In genomic region chr3:160398820-160399346, GRCh38 we compare ENCODE assay signal across 8 cellular contexts. TPM values are rescaled to one million over a fixed set of nuclear protein-coding genes. Genes with fewer than 3 reads are reported as not detected.
DNase-seq lines count a peak whose midpoint lies in the region; ATAC-seq and TF ChIP-seq lines count a peak whose summit lies in the region.

TSS of gene IFT80 (minus strand) at chr3:160399225. CDS start at chr3:160384600, 14,625 bp downstream.

- no peaks in the 10 kb centered on the region for H3K79me1 ChIP-seq in H9 (ENCODE audit: insufficient read depth, low read depth, low read length, poor library complexity, severe bottlenecking)

- no peak within 1 kb of the TSS for H3K56ac ChIP-seq in H9 (ENCODE audit: insufficient read length, low read depth, low read length)

- H3K18ac ChIP-seq in H9 (ENCODE audit: insufficient read length, low read depth, low read length): peak within 1 kb of the TSS; percentile 91

- no peak within 1 kb of the TSS for H4K5ac ChIP-seq in H9 (ENCODE audit: insufficient read length, low read depth, low read length)

- H2BK5ac ChIP-seq in H9 (ENCODE audit: insufficient read length, low read length): peak within 1 kb of the TSS; percentile 10

- H3K27ac ChIP-seq in H9 (ENCODE audit: insufficient read length, low read depth, low read length): peak within 1 kb of the TSS; percentile 61

- TF ChIP-seq CTCF in H9 (conservative IDR thresholded peaks at IDR 0.05) (no peak), fibroblast of pulmonary artery (IDR thresholded peaks at IDR 0.05; ENCODE audit: low read length, missing control alignments) (no peak)

- H3K4me3 ChIP-seq in MG63: peak within 1 kb of the TSS; percentile 68
- H3K4me3 ChIP-seq in fibroblast of pulmonary artery (replicated peaks; ENCODE audit: low read depth, low read length): peak within 1 kb of the TSS; percentile 96

- no peak within 1 kb of the TSS for H2BK15ac ChIP-seq in H9 (ENCODE audit: low read depth, low read length)

- no peaks in the 10 kb centered on the region for H3K4me1 ChIP-seq in H9 (ENCODE audit: insufficient read depth, low read length)

- H3K79me2 ChIP-seq in H9 (ENCODE audit: insufficient read depth, low read length): peaks cover 29% of the 10 kb centered on the region; the same call in 1 of the 2 replicates

- DNase-seq in Daoy (ENCODE audit: low read depth): peak; percentile 97
- peak; percentile 94 for DNase-seq in H9
- peak; percentile 95 for DNase-seq in MG63
- DNase-seq in SHP77 treated with DMSO at 0.1 percent for 48 hours (lab: John Stamatoyannopoulos, UW): peak; percentile 92
- peak; percentile 98 for DNase-seq in activated effector memory CD4-positive, alpha-beta T cell treated with anti-CD3 and anti-CD28 coated beads, Interleukin-2, amount 50 U/mL, for 16 hours
- peak; percentile 98 for DNase-seq in fibroblast of pulmonary artery (ENCODE audit: low read depth)
- DNase-seq in natural killer cell treated with Interleukin-12 subunit alpha and Interleukin-12 subunit beta and Interleukin-15 and Interleukin-18, amount 100 ng/mL, for 72 hours (ENCODE audit: low spot score): peak; percentile 97
- DNase-seq in stimulated activated naive CD8-positive, alpha-beta T cell treated with anti-CD3 and anti-CD28 coated beads, Interleukin-15, Interleukin-2, amounts not matched to agents 100 U/mL and 50 U/mL, for 24 hours: peak; percentile 94

- no peak within 1 kb of the TSS for H3K23ac ChIP-seq in H9 (ENCODE audit: insufficient read length, low read depth, low read length)

- peaks cover 38 to 43% of the 10 kb centered on the region in 2 experiments for H3K4me1 Mint-ChIP-seq in H9
- peaks cover 33 to 51% of the 10 kb centered on the region in 2 donors for H3K4me1 Mint-ChIP-seq in natural killer cell treated with Interleukin-12 subunit alpha and Interleukin-12 subunit beta and Interleukin-15 and Interleukin-18, amount 100 ng/mL, for 72 hours (ENCODE audit: low read depth in 2 of 2)

- H2BK12ac ChIP-seq in H9 (ENCODE audit: insufficient read length, low read depth, low read length): no peak within 1 kb of the TSS

- peaks cover 17 to 22% (median 18%) of the 10 kb centered on the region in 3 experiments for H3K36me3 Mint-ChIP-seq in H9 (ENCODE audit: insufficient read depth in 1 of 3, low read depth in 3 of 3)
- H3K36me3 Mint-ChIP-seq in natural killer cell treated with Interleukin-12 subunit alpha and Interleukin-12 subunit beta and Interleukin-15 and Interleukin-18, amount 100 ng/mL, for 72 hours: peaks cover 21% of the 10 kb centered on the region

- no peak within 1 kb of the TSS for H2BK120ac ChIP-seq in H9 (ENCODE audit: low read depth, low read length, poor library complexity, severe bottlenecking)

- peak; percentile 99 for ATAC-seq in natural killer cell treated with Interleukin-12 subunit alpha and Interleukin-12 subunit beta and Interleukin-15 and Interleukin-18, amount 100 ng/mL, for 72 hours
- ATAC-seq in stimulated activated naive CD8-positive, alpha-beta T cell treated with anti-CD3 and anti-CD28 coated beads, Interleukin-15, Interleukin-2, amounts not matched to agents 100 U/mL and 50 U/mL, for 24 hours: peak; percentile 98

- H3K9me3 Mint-ChIP-seq in H9: peaks cover 0 to 4% of the 10 kb centered on the region in 2 experiments; a peak in 1 of 5 replicates
- no peaks in the 10 kb centered on the region for H3K9me3 Mint-ChIP-seq in natural killer cell treated with Interleukin-12 subunit alpha and Interleukin-12 subunit beta and Interleukin-15 and Interleukin-18, amount 100 ng/mL, for 72 hours

- H3K9ac ChIP-seq in H9 (ENCODE audit: extremely low read depth, insufficient read length, low read length): peak within 1 kb of the TSS; percentile 90

- no peak within 1 kb of the TSS for H3T11ph ChIP-seq in H9 (ENCODE audit: low read length)

- peak within 1 kb of the TSS; percentile 84 for H3K14ac ChIP-seq in H9 (ENCODE audit: insufficient read depth, low read length)

- H2AFZ ChIP-seq in H9 (ENCODE audit: low read length): peak within 1 kb of the TSS; percentile 32

- H3K4ac ChIP-seq in H9 (ENCODE audit: low read depth, low read length): peak within 1 kb of the TSS; percentile 17; the same call in 1 of the 2 replicates

- no peak within 1 kb of the TSS for H2BK20ac ChIP-seq in H9 (ENCODE audit: low read depth, low read length, poor library complexity, severe bottlenecking)

- no peaks in the 10 kb centered on the region for H3K9me3 ChIP-seq in H9 (ENCODE audit: control insufficient read depth, low read depth, low read length)
- H3K9me3 ChIP-seq in MG63: no peaks in the 10 kb centered on the region

- H3K4me2 ChIP-seq in H9 (ENCODE audit: insufficient read depth, insufficient read length, low read length): peak within 1 kb of the TSS; percentile 95

- no peak within 1 kb of the TSS for H2AK5ac ChIP-seq in H9 (ENCODE audit: insufficient read length, low read length)

- H4K8ac ChIP-seq in H9 (replicated peaks; ENCODE audit: insufficient read length, low read depth, low read length): no peak within 1 kb of the TSS

- H3K23me2 ChIP-seq in H9 (ENCODE audit: insufficient read length, low read depth, low read length, poor library complexity, severe bottlenecking): peaks cover 10% of the 10 kb centered on the region

- no CpG with 5 or more reads among the region's 26 CpGs for WGBS in H9 (ENCODE audit: extremely low coverage, insufficient read length, low lambda C conversion rate)

- peaks cover 37% of the 10 kb centered on the region for H3K36me3 ChIP-seq in MG63

- peak within 1 kb of the TSS; percentile 94 to 98 for H3K4me3 Mint-ChIP-seq in H9
- peak within 1 kb of the TSS; percentile 95 for H3K4me3 Mint-ChIP-seq in natural killer cell treated with Interleukin-12 subunit alpha and Interleukin-12 subunit beta and Interleukin-15 and Interleukin-18, amount 100 ng/mL, for 72 hours

- H3K27me3 ChIP-seq in H9 (ENCODE audit: insufficient read depth, low read length): no peaks in the 10 kb centered on the region
- no peaks in the 10 kb centered on the region for H3K27me3 ChIP-seq in MG63

- H3K27ac Mint-ChIP-seq in H9: peak within 1 kb of the TSS; percentile 99 to 100 (median 99)
- H3K27ac Mint-ChIP-seq in natural killer cell treated with Interleukin-12 subunit alpha and Interleukin-12 subunit beta and Interleukin-15 and Interleukin-18, amount 100 ng/mL, for 72 hours: peak within 1 kb of the TSS; percentile 100

- H3K27me3 Mint-ChIP-seq in H9 (ENCODE audit: low read depth): peaks cover 3% of the 10 kb centered on the region; the same call in 1 of the 2 replicates
- no peaks in the 10 kb centered on the region for H3K27me3 Mint-ChIP-seq in natural killer cell treated with Interleukin-12 subunit alpha and Interleukin-12 subunit beta and Interleukin-15 and Interleukin-18, amount 100 ng/mL, for 72 hours

- H4K20me1 ChIP-seq in H9 (ENCODE audit: control insufficient read depth, insufficient read depth, insufficient read length): no peaks in the 10 kb centered on the region

- H4K91ac ChIP-seq in H9 (ENCODE audit: insufficient read length, low read depth, low read length): no peak within 1 kb of the TSS

RNA-seq across cellular contexts. Expression of gene IFT80, which starts in this region (rescaled TPM):
- 15.7 and 36.5 TPM in 2 replicates for total RNA-seq in Daoy (2014; rRNA removed; shearing (Covaris generic))
- total RNA-seq in H9 (2021): 22.6 and 29.0 TPM in 2 replicates
- total RNA-seq in MG63 (2014; rRNA removed; shearing (Covaris generic); ENCODE audit: low replicate concordance): 22.9 and 30.8 TPM in 2 replicates
- total RNA-seq in natural killer cell treated with Interleukin-12 subunit alpha and Interleukin-12 subunit beta and Interleukin-15 and Interleukin-18, amount 100 ng/mL, for 72 hours: 10 to 100 TPM; 15.7 to 25.7 TPM

Comparison
In these comparisons a context has a peak if more than half of its experiments do, and no peak if none do; other contexts are left out.
1. Peak in every context shown above with its lines: DNase-seq, ATAC-seq, H3K4me3 ChIP-seq and H3K27ac ChIP-seq.